Comparison of ENCODE assay signal across 1 cellular context in the genomic region with DNA sequence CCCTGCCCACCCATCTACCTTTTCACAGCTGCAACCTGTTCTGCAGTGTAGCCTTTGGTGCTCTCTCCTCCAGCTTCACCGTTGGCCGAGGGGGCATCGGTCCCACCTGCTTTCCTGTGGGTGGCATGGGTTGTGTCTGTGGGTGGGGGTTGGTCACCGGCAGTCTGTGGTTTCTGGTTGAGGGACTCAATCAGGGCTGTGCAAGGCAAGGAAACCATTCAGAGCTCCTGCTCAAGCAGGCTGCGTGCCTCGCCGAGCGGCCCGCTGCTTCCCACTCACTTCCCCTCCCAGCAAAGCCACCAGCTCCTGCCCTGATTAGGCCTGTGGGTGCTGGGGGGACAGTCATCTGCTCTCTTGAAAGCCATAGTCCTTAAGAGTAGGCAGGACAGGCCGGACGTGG.
TF ChIP-seq lines count a peak whose summit lies in the region.

No MANE protein-coding gene starts in this region.

TF ChIP-seq in H1, 55 proteins besides CTCF, POLR2A, EP300 and RAD21:
- no peak for TF ChIP-seq CHD7 (IDR thresholded peaks at IDR 0.05; ENCODE audit: insufficient replicate concordance, low read length)
- TF ChIP-seq SP4 (IDR thresholded peaks at IDR 0.05; ENCODE audit: low read length): no peak
- no peak for TF ChIP-seq HDAC6 (IDR thresholded peaks at IDR 0.05; ENCODE audit: low read depth, low read length)
- TF ChIP-seq MAFK (IDR thresholded peaks at IDR 0.05; ENCODE audit: low read depth, low read length): no peak
